ENCODE assay signal across 21 cellular contexts in genomic region chr21:41234574-41234973, GRCh38.
DNase-seq lines count a peak whose midpoint lies in the region; ATAC-seq, FAIRE-seq and TF ChIP-seq lines count a peak whose summit lies in the region.
"Had no signal": no experiment of that assay in that cellular context is flagged by ENCODE, and none has a peak within 500 bp of the region (broad histone marks: within the 10 kb centered on the region; RNA-seq: fewer than 3 reads in every experiment).

No MANE protein-coding gene starts in this region.

- DNase-seq in DMS79 treated with DMSO at 0.1 percent for 48 hours (lab: John Stamatoyannopoulos, UW) (peak; percentile 35), DMS79 (lab: John Stamatoyannopoulos, UW) (no peak), NCI-H2029 treated with DMSO at 0.1 percent for 48 hours (lab: John Stamatoyannopoulos, UW) (peak; percentile 84), sigmoid colon (peak; percentile 0), dorsolateral prefrontal cortex (no peak), HTR-8/SVneo (ENCODE audit: insufficient read length, low spot score) (no peak)
- DNase-seq: BE2C; Calu3; CD4-positive, alpha-beta T cell; GDM1; NCI-H1048; NCI-H187; NCI-H446; NCI-H774 had no signal

- H3K27ac ChIP-seq in OCI-LY3 (ENCODE audit: low read length) (peak overlapping the region; percentile 26; the same call in 1 of the 2 replicates), sigmoid colon (no peak overlapping the region), dorsolateral prefrontal cortex (no peak overlapping the region)
- H3K27ac ChIP-seq: 22Rv1, KMS-11 had no signal

- no peak for ATAC-seq in GM21576 (IDR thresholded peaks at IDR 0.05; ENCODE audit: unreplicated experiment)
- ATAC-seq: GM12878, Panc1 had no signal

- H4K20me1 ChIP-seq in OCI-LY3 (ENCODE audit: insufficient read depth, low read length) = no peaks in the 10 kb centered on the region

- H3K79me2 ChIP-seq in OCI-LY3 (ENCODE audit: low read length) = no peaks in the 10 kb centered on the region

- H3K4me3 ChIP-seq in OCI-LY3 (ENCODE audit: low read length) (0 out of 2 replicates have a peak overlapping the region, but pooled peaks have one; percentile 40), sigmoid colon (no peak overlapping the region), dorsolateral prefrontal cortex (no peak overlapping the region)
- H3K4me3 ChIP-seq: GM12878 had no signal

- no peak overlapping the region for H3K9ac ChIP-seq in OCI-LY3 (ENCODE audit: low read length)
- H3K9ac ChIP-seq: KMS-11 had no signal

- no peak for FAIRE-seq in HTR-8/SVneo (lab: Jason Lieb, UNC)
- FAIRE-seq: GM12878, GM18507 had no signal

- TF ChIP-seq POLR2A in sigmoid colon (IDR thresholded peaks at IDR 0.05) = no peak

- H3K27me3 ChIP-seq in OCI-LY3 (ENCODE audit: low read depth, low read length) = peaks cover 17% of the 10 kb centered on the region
- H3K27me3 ChIP-seq in sigmoid colon = no peaks in the 10 kb centered on the region
- no peaks in the 10 kb centered on the region for H3K27me3 ChIP-seq in dorsolateral prefrontal cortex
- H3K27me3 ChIP-seq: BE2C had no signal

- H3K9me3 ChIP-seq in OCI-LY3 (ENCODE audit: insufficient read depth, low read length) (no peaks in the 10 kb centered on the region), sigmoid colon (no peaks in the 10 kb centered on the region)

- H2AFZ ChIP-seq in OCI-LY3 (ENCODE audit: low read depth, low read length) = no peak overlapping the region

- WGBS in sigmoid colon, 2 donors = 45 to 81% methylated on average over 5 of the region's 5 CpGs

- H3K36me3 ChIP-seq in OCI-LY3 (replicated peaks; ENCODE audit: low read depth, low read length) (no peaks in the 10 kb centered on the region), sigmoid colon (peaks cover 0 to 24% (median 7%) of the 10 kb centered on the region in 4 donors)
- H3K36me3 ChIP-seq: BE2C had no signal

- TF ChIP-seq CTCF in OCI-LY3 (IDR thresholded peaks at IDR 0.05; ENCODE audit: low read depth, low read length) (no peak), sigmoid colon (IDR thresholded peaks at IDR 0.05) (no peak), dorsolateral prefrontal cortex (IDR thresholded peaks at IDR 0.05 in 54 of 56, conservative IDR thresholded peaks at IDR 0.05 in 2 of 56; ENCODE audit: low read depth in 1 of 56, partially characterized antibody in 56 of 56) (no peak)

- H3K4me1 ChIP-seq in OCI-LY3 (ENCODE audit: low read length) (peaks cover 61% of the 10 kb centered on the region), sigmoid colon (no peaks in the 10 kb centered on the region)
- H3K4me1 ChIP-seq: BE2C had no signal

- H3K4me2 ChIP-seq in OCI-LY3 (ENCODE audit: low read length) = peak overlapping the region; percentile 64
- H3K4me2 ChIP-seq: KMS-11 had no signal

- intact Hi-C loops in sigmoid colon (cut with DNase I) = no loop called here
- intact Hi-C loops in dorsolateral prefrontal cortex (cut with DNase I) = no loop called here

- TF ChIP-seq EP300 in sigmoid colon (IDR thresholded peaks at IDR 0.05) = no peak

Comparison
In these comparisons a context has a peak if more than half of its experiments do, and no peak if none do; other contexts are left out.
1. DNase-seq: peak in DMS79 treated with DMSO at 0.1 percent for 48 hours (single experiment), NCI-H2029 treated with DMSO at 0.1 percent for 48 hours (single experiment) and sigmoid colon (single experiment); none in DMS79 (single experiment), dorsolateral prefrontal cortex (0 of 10) and HTR-8/SVneo (single experiment).